In the genomic region with DNA sequence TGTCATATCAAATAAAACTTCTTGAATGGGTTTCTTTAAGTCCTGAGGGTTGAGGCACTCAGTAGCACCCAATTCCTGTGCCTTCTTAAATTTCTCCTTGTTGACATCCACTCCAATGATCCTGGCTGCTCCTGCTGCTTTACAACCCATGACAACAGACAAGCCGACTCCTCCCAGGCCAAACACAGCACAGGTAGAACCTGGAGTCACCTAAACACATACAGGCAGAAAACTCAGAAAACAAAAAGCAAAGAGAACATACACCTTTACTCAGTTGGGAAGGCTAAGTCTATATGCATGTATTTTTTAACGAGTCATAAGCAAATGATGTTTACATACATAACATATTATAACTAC, we compare ENCODE assay signal across 18 cellular contexts. TPM values are rescaled to one million over a fixed set of nuclear protein-coding genes. Genes with fewer than 3 reads are reported as not detected.
DNase-seq lines count a peak whose midpoint lies in the region; ATAC-seq and TF ChIP-seq lines count a peak whose summit lies in the region.
"Had no signal": no experiment of that assay in that cellular context is flagged by ENCODE, and none has a peak within 500 bp of the region (broad histone marks: within the 10 kb centered on the region; RNA-seq: fewer than 3 reads in every experiment).

No MANE protein-coding gene starts in this region.

- TF ChIP-seq POLR2A in heart left ventricle (IDR thresholded peaks at IDR 0.05), result no peak
- no peak for TF ChIP-seq POLR2A in Peyer's patch (IDR thresholded peaks at IDR 0.05)

- H3K79me2 ChIP-seq in GM23338 (replicated peaks; ENCODE audit: insufficient read depth) (no peaks in the 10 kb centered on the region), smooth muscle cell (ENCODE audit: low read depth) (no peaks in the 10 kb centered on the region)

- no peak overlapping the region for H3K9ac ChIP-seq in smooth muscle cell (ENCODE audit: low read depth)

- DNase-seq in GM23338 (ENCODE audit: low spot score) (peak; percentile 38), ascending aorta (ENCODE audit: low spot score in 2 of 2) (no peak), left lobe of liver (ENCODE audit: low spot score) (no peak), thoracic aorta (ENCODE audit: low spot score) (no peak), heart left ventricle (no peak), smooth muscle cell (lab: John Stamatoyannopoulos, UW; ENCODE audit: unreplicated experiment) (no peak), Peyer's patch (no peak), NCI-H1105 treated with DMSO at 0.1 percent for 48 hours (lab: John Stamatoyannopoulos, UW) (no peak)
- DNase-seq: CD4-positive, alpha-beta memory T cell; KBM-7; MV-4-11; NCI-H1417 treated with DMSO at 0.1 percent for 48 hours; NCI-H1930; NCI-H524; Right ventricle myocardium superior had no signal

- 81 to 90% (median 88%) methylated on average over 2 of the region's 2 CpGs for WGBS in heart left ventricle, 4 donors
- 90% methylated on average over 2 of the region's 2 CpGs for WGBS in smooth muscle cell (ENCODE audit: low lambda C conversion rate)

- H3K27ac Mint-ChIP-seq in GM23338, result peak overlapping the region; percentile 73
- H3K27ac Mint-ChIP-seq: CD4-positive, alpha-beta memory T cell had no signal

- peaks cover 2% of the 10 kb centered on the region for H3K27me3 Mint-ChIP-seq in GM23338 (ENCODE audit: insufficient read depth, low read depth, poor library complexity)
- H3K27me3 Mint-ChIP-seq: CD4-positive, alpha-beta memory T cell had no signal

- H2AFZ ChIP-seq in GM23338 (no peak overlapping the region), smooth muscle cell (ENCODE audit: low read depth) (no peak overlapping the region)

- H3K4me3 ChIP-seq in GM23338 (no peak overlapping the region), ascending aorta (no peak overlapping the region), thoracic aorta (no peak overlapping the region), heart left ventricle (no peak overlapping the region), smooth muscle cell (no peak overlapping the region), Peyer's patch (no peak overlapping the region)

- no peak overlapping the region for H3K27ac ChIP-seq in GM23338 (ENCODE audit: low read depth)
- H3K27ac ChIP-seq in ascending aorta, result peak overlapping the region; percentile 58 to 85
- H3K27ac ChIP-seq in thoracic aorta, result peak overlapping the region; percentile 75 to 77
- peak overlapping the region in 4 of 12 donors; percentile 11 to 51 (median 24) for H3K27ac ChIP-seq in heart left ventricle
- H3K27ac ChIP-seq in smooth muscle cell (ENCODE audit: low read depth), result no peak overlapping the region
- no peak overlapping the region for H3K27ac ChIP-seq in Peyer's patch

- no peak overlapping the region for H3K4me2 ChIP-seq in GM23338
- no peak overlapping the region for H3K4me2 ChIP-seq in smooth muscle cell

- peaks cover 41% of the 10 kb centered on the region for H3K4me1 Mint-ChIP-seq in GM23338
- H3K4me1 Mint-ChIP-seq: CD4-positive, alpha-beta memory T cell had no signal

- intact Hi-C loops in ascending aorta (cut with DNase I) (loop anchor here (5.0 kb wide), 1 partner anchor 39 kb away; no protein-coding TSS in a partner anchor), heart left ventricle (cut with DNase I) (loop anchor here in 3 of 10 donors (10.0 kb wide), 2 partner anchors 96 to 196 kb away; no protein-coding TSS in a partner anchor)

- H4K20me1 ChIP-seq in GM23338 (replicated peaks; ENCODE audit: insufficient read depth) (no peaks in the 10 kb centered on the region), smooth muscle cell (ENCODE audit: low read depth) (no peaks in the 10 kb centered on the region)

- H3F3A ChIP-seq in GM23338 (replicated peaks; ENCODE audit: low read depth) (no peaks in the 10 kb centered on the region), smooth muscle cell (ENCODE audit: low read depth) (no peaks in the 10 kb centered on the region)

- TF ChIP-seq CTCF in GM23338 (conservative IDR thresholded peaks at IDR 0.05; ENCODE audit: low read depth in 2 of 2), result no peak
- no peak for TF ChIP-seq CTCF in ascending aorta (IDR thresholded peaks at IDR 0.05)
- TF ChIP-seq CTCF in thoracic aorta (IDR thresholded peaks at IDR 0.05), result no peak
- TF ChIP-seq CTCF in heart left ventricle (IDR thresholded peaks at IDR 0.05), result no peak
- no peak for TF ChIP-seq CTCF in smooth muscle cell (IDR thresholded peaks at IDR 0.05; ENCODE audit: borderline replicate concordance, insufficient read depth, poor library complexity, severe bottlenecking)
- no peak for TF ChIP-seq CTCF in Peyer's patch (IDR thresholded peaks at IDR 0.05)

- no peaks in the 10 kb centered on the region for H3K9me2 ChIP-seq in GM23338 (ENCODE audit: insufficient read depth)

- no peaks in the 10 kb centered on the region for H3K36me3 ChIP-seq in GM23338 (ENCODE audit: insufficient read depth)
- no peaks in the 10 kb centered on the region for H3K36me3 ChIP-seq in ascending aorta
- H3K36me3 ChIP-seq in thoracic aorta, result no peaks in the 10 kb centered on the region
- no peaks in the 10 kb centered on the region for H3K36me3 ChIP-seq in heart left ventricle
- H3K36me3 ChIP-seq in smooth muscle cell (ENCODE audit: low read depth), result no peaks in the 10 kb centered on the region
- no peaks in the 10 kb centered on the region for H3K36me3 ChIP-seq in Peyer's patch

- no peak overlapping the region for H3K4me3 Mint-ChIP-seq in GM23338
- H3K4me3 Mint-ChIP-seq: CD4-positive, alpha-beta memory T cell had no signal

- H3K36me3 Mint-ChIP-seq in GM23338 (ENCODE audit: low read depth), result no peaks in the 10 kb centered on the region
- H3K36me3 Mint-ChIP-seq: CD4-positive, alpha-beta memory T cell had no signal

- peaks cover 33% of the 10 kb centered on the region for H3K4me1 ChIP-seq in GM23338 (ENCODE audit: insufficient read depth)
- peaks cover 9 to 27% of the 10 kb centered on the region in 2 donors for H3K4me1 ChIP-seq in ascending aorta
- peaks cover 11 to 60% of the 10 kb centered on the region in 2 donors for H3K4me1 ChIP-seq in thoracic aorta (ENCODE audit: control insufficient read depth in 1 of 2, low read depth in 2 of 2)
- no peaks in the 10 kb centered on the region for H3K4me1 ChIP-seq in heart left ventricle
- no peaks in the 10 kb centered on the region for H3K4me1 ChIP-seq in smooth muscle cell (ENCODE audit: low read depth)
- H3K4me1 ChIP-seq in Peyer's patch, result no peaks in the 10 kb centered on the region

- no peaks in the 10 kb centered on the region for H3K9me3 Mint-ChIP-seq in GM23338
- H3K9me3 Mint-ChIP-seq: CD4-positive, alpha-beta memory T cell had no signal

- H3K9me3 ChIP-seq in ascending aorta (no peaks in the 10 kb centered on the region), thoracic aorta (no peaks in the 10 kb centered on the region), heart left ventricle (no peaks in the 10 kb centered on the region), smooth muscle cell (replicated peaks; ENCODE audit: low read depth) (no peaks in the 10 kb centered on the region), Peyer's patch (no peaks in the 10 kb centered on the region)

- ATAC-seq in GM23338 (peak; percentile 64), left lobe of liver (peak; percentile 16), thoracic aorta (ENCODE audit: insufficient number of reproducible peaks, low FRiP score, low read depth) (no peak), heart left ventricle (no peak)
- ATAC-seq: HCT116, Panc1 had no signal

- H3K27me3 ChIP-seq in GM23338 (ENCODE audit: insufficient read depth) (no peaks in the 10 kb centered on the region), ascending aorta (no peaks in the 10 kb centered on the region), thoracic aorta (replicated peaks; ENCODE audit: insufficient read depth) (no peaks in the 10 kb centered on the region), heart left ventricle (no peaks in the 10 kb centered on the region), smooth muscle cell (ENCODE audit: low read depth) (no peaks in the 10 kb centered on the region), Peyer's patch (no peaks in the 10 kb centered on the region)

TF ChIP-seq in GM23338, 12 proteins besides CTCF, POLR2A, EP300 and RAD21 (continues in another document):
- no peak for TF ChIP-seq NANOG (IDR thresholded peaks at IDR 0.05; ENCODE audit: borderline replicate concordance)
- TF ChIP-seq, protein P1, sequence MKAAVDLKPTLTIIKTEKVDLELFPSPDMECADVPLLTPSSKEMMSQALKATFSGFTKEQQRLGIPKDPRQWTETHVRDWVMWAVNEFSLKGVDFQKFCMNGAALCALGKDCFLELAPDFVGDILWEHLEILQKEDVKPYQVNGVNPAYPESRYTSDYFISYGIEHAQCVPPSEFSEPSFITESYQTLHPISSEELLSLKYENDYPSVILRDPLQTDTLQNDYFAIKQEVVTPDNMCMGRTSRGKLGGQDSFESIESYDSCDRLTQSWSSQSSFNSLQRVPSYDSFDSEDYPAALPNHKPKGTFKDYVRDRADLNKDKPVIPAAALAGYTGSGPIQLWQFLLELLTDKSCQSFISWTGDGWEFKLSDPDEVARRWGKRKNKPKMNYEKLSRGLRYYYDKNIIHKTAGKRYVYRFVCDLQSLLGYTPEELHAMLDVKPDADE (IDR thresholded peaks at IDR 0.05), result no peak
- TF ChIP-seq EZH2 (IDR thresholded peaks at IDR 0.05; ENCODE audit: low read depth, unreplicated experiment), result no peak
- no peak for TF ChIP-seq POLR2AphosphoS5 (IDR thresholded peaks at IDR 0.05; ENCODE audit: low read depth)

RNA-seq across cellular contexts. Expression of gene ADH6, which starts 10.3 kb away (rescaled TPM):
- 0.47 TPM in 1 of 2 replicates, not detected in the other for total RNA-seq in GM23338 (2014; rRNA removed; shearing (Covaris generic))
- polyA plus RNA-seq in GM23338 (2016; fragmentation: Nextera tagmentation; extraction: Ambion mirVana) (0.40 and 0.58 TPM in 2 replicates), heart left ventricle (not detected), smooth muscle cell (0.15 and 0.22 TPM in 2 replicates)
- total RNA-seq in ascending aorta (not detected), left lobe of liver (144 TPM), thoracic aorta (under 1 TPM in 1 of 2 donors, not detected in 1; 0.41 TPM), heart left ventricle (not detected), smooth muscle cell (not detected in 2 replicates), Peyer's patch (10 to 100 TPM; 11.6 to 47.1 (median 37.7) TPM)
- total RNA-seq: A172; CD4-positive, alpha-beta memory T cell; Right ventricle myocardium superior had no signal
- polyA plus RNA-seq: CD4-positive, alpha-beta memory T cell had no signal

Comparison
In these comparisons a context has a peak if more than half of its experiments do, and no peak if none do; other contexts are left out.
1. ATAC-seq: peak in GM23338 (single experiment) and left lobe of liver (single experiment); none in thoracic aorta (single experiment) and heart left ventricle (0 of 4).
2. H3K27ac ChIP-seq: peak in ascending aorta (2 of 2) and thoracic aorta (2 of 2); none in GM23338 (single experiment), smooth muscle cell (single experiment) and Peyer's patch (0 of 4).